In the genomic region with DNA sequence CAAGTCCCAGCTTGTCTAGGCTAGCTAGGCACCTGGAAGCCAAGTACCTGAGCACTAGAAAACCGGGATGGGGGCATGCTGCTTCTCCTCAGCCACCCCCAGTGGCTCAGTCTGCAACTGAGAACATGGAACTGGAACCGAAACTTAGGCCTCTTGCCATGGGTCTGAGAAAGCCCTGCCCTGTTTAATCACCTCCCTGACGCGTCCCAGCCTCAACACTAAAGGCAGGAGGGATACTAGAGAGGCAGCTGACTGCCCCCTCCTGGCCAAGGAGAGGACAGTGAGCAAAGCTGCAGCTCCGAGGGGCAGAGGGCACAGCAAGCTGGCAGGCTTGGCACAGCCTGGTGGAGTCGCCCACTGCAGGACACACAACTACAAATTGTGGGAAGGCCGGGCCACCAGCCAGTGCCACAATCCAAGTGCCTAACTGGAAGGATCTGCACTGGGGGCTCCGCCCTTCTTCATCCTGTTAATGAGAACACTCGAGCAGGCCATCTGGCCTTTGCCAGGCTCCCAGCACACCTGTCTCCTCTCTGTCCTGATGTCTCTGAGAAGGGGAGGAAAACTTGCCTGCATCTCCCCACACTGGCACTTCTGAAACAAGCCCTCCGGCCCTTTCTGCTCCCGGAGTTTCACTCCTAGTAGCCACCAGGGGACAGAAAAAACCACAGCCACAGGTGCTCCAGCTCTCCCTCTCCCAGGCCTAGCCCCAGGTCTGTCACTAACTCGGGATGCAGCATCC, we compare ENCODE assay signal across 9 cellular contexts. TPM values are rescaled to one million over a fixed set of nuclear protein-coding genes. Genes with fewer than 3 reads are reported as not detected.
DNase-seq lines count a peak whose midpoint lies in the region; ATAC-seq and TF ChIP-seq lines count a peak whose summit lies in the region.
"Had no signal": no experiment of that assay in that cellular context is flagged by ENCODE, and none has a peak within 500 bp of the region (broad histone marks: within the 10 kb centered on the region; RNA-seq: fewer than 3 reads in every experiment).

No MANE protein-coding gene starts in this region.

- TF ChIP-seq CTCF in glutamatergic neuron (IDR thresholded peaks at IDR 0.05; ENCODE audit: partially characterized antibody, unreplicated experiment) (peak; percentile 74), spleen (IDR thresholded peaks at IDR 0.05 in 8 of 11, conservative IDR thresholded peaks at IDR 0.05 in 3 of 11) (peak in 7 of 11 experiments; percentile 26 to 53 (median 44))

- no peak overlapping the region for H3K4me3 ChIP-seq in spleen

- no peak overlapping the region for H3K27ac ChIP-seq in spleen

- no peak for TF ChIP-seq POLR2A in spleen (IDR thresholded peaks at IDR 0.05)

- no peaks in the 10 kb centered on the region for H3K4me1 Mint-ChIP-seq in activated T-helper 2 cell treated with anti-CD3 and anti-CD28 coated beads, Interferon-gamma antibody, Interleukin-2, Interleukin-4, amounts not matched to agents 10 μg/mL and 5 μg/mL and 100 μg/mL, durations not matched to agents 14 hours and 24 hours and 36 hours (ENCODE audit: low read depth)
- H3K4me1 Mint-ChIP-seq in glutamatergic neuron (ENCODE audit: low read depth, unreplicated experiment), result peaks cover 36% of the 10 kb centered on the region
- H3K4me1 Mint-ChIP-seq: CD4-positive, CD25-positive, alpha-beta regulatory T cell had no signal

- H3K36me3 Mint-ChIP-seq in activated T-helper 2 cell treated with anti-CD3 and anti-CD28 coated beads, Interferon-gamma antibody, Interleukin-2, Interleukin-4, amounts not matched to agents 10 μg/mL and 5 μg/mL and 100 μg/mL, durations not matched to agents 14 hours and 24 hours and 36 hours (ENCODE audit: low read depth), result no peaks in the 10 kb centered on the region
- peaks cover 7% of the 10 kb centered on the region for H3K36me3 Mint-ChIP-seq in glutamatergic neuron (ENCODE audit: unreplicated experiment)
- H3K36me3 Mint-ChIP-seq: CD4-positive, CD25-positive, alpha-beta regulatory T cell had no signal

- no peaks in the 10 kb centered on the region for H3K9me3 Mint-ChIP-seq in activated T-helper 2 cell treated with anti-CD3 and anti-CD28 coated beads, Interferon-gamma antibody, Interleukin-2, Interleukin-4, amounts not matched to agents 10 μg/mL and 5 μg/mL and 100 μg/mL, durations not matched to agents 14 hours and 24 hours and 36 hours
- H3K9me3 Mint-ChIP-seq in glutamatergic neuron (ENCODE audit: unreplicated experiment), result peaks cover 12% of the 10 kb centered on the region
- H3K9me3 Mint-ChIP-seq: CD4-positive, CD25-positive, alpha-beta regulatory T cell had no signal

- DNase-seq in NCI-H1436 (lab: John Stamatoyannopoulos, UW), result peak; percentile 42
- no peak for DNase-seq in NCI-H1436 treated with DMSO at 0.1 percent for 48 hours (lab: John Stamatoyannopoulos, UW)
- DNase-seq in NCI-H524 treated with DMSO at 0.1 percent for 48 hours (lab: John Stamatoyannopoulos, UW), result peak; percentile 99
- peak; percentile 31 for DNase-seq in activated T-helper 2 cell treated with anti-CD3 and anti-CD28 coated beads, Interferon-gamma antibody, Interleukin-2, Interleukin-4, amounts not matched to agents 10 μg/mL and 5 μg/mL and 100 μg/mL, durations not matched to agents 14 hours and 24 hours and 36 hours (ENCODE audit: low spot score)
- DNase-seq in glutamatergic neuron, result peak; percentile 61
- DNase-seq in spleen, result no peak
- no peak for DNase-seq in dedifferentiated amniotic fluid mesenchymal stem cell (ENCODE audit: extremely low spot score)

- H3K4me3 Mint-ChIP-seq in activated T-helper 2 cell treated with anti-CD3 and anti-CD28 coated beads, Interferon-gamma antibody, Interleukin-2, Interleukin-4, amounts not matched to agents 10 μg/mL and 5 μg/mL and 100 μg/mL, durations not matched to agents 14 hours and 24 hours and 36 hours (ENCODE audit: low read depth), result no peak overlapping the region
- H3K4me3 Mint-ChIP-seq in glutamatergic neuron (ENCODE audit: unreplicated experiment), result peak overlapping the region; percentile 15

- intact Hi-C loops in activated T-helper 2 cell treated with anti-CD3 and anti-CD28 coated beads, Interferon-gamma antibody, Interleukin-2, Interleukin-4, amounts not matched to agents 10 μg/mL and 5 μg/mL and 100 μg/mL, durations not matched to agents 14 hours and 24 hours and 36 hours (cut with micrococcal nuclease), result loop anchor here (2.0 kb wide), 2 partner anchors 245 to 277 kb away; no protein-coding TSS in a partner anchor
- intact Hi-C loops in spleen (cut with DNase I; ENCODE audit: low total_unique reads), result no loop called here

- H3K4me1 ChIP-seq in spleen, result no peaks in the 10 kb centered on the region

- no peaks in the 10 kb centered on the region for H3K27me3 Mint-ChIP-seq in activated T-helper 2 cell treated with anti-CD3 and anti-CD28 coated beads, Interferon-gamma antibody, Interleukin-2, Interleukin-4, amounts not matched to agents 10 μg/mL and 5 μg/mL and 100 μg/mL, durations not matched to agents 14 hours and 24 hours and 36 hours (ENCODE audit: low read depth)
- H3K27me3 Mint-ChIP-seq in glutamatergic neuron (ENCODE audit: unreplicated experiment), result peaks cover 4% of the 10 kb centered on the region
- H3K27me3 Mint-ChIP-seq: CD4-positive, CD25-positive, alpha-beta regulatory T cell had no signal

- ATAC-seq in HG02852 (IDR thresholded peaks at IDR 0.05; ENCODE audit: unreplicated experiment), result peak; percentile 64

- 78 to 83% (median 80%) methylated on average over 9 to 12 of the region's 12 CpGs for WGBS in spleen, 5 donors

- H3K9me3 ChIP-seq in spleen, result peaks cover 0 to 12% (median 0%) of the 10 kb centered on the region in 8 donors

- H3K27ac Mint-ChIP-seq in activated T-helper 2 cell treated with anti-CD3 and anti-CD28 coated beads, Interferon-gamma antibody, Interleukin-2, Interleukin-4, amounts not matched to agents 10 μg/mL and 5 μg/mL and 100 μg/mL, durations not matched to agents 14 hours and 24 hours and 36 hours, result no peak overlapping the region
- H3K27ac Mint-ChIP-seq in glutamatergic neuron (ENCODE audit: unreplicated experiment), result peak overlapping the region; percentile 84
- H3K27ac Mint-ChIP-seq: CD4-positive, CD25-positive, alpha-beta regulatory T cell had no signal

- no peaks in the 10 kb centered on the region for H3K36me3 ChIP-seq in spleen

- no peaks in the 10 kb centered on the region for H3K27me3 ChIP-seq in spleen (replicated peaks in 1 of 7)

RNA-seq across cellular contexts. Expression of gene BDH1, which starts 53.7 kb away (rescaled TPM):
- 140 and 146 TPM in 2 replicates for total RNA-seq in activated T-helper 2 cell treated with anti-CD3 and anti-CD28 coated beads, Interferon-gamma antibody, Interleukin-2, Interleukin-4, amounts not matched to agents 10 μg/mL and 5 μg/mL and 100 μg/mL, durations not matched to agents 14 hours and 24 hours and 36 hours
- total RNA-seq in glutamatergic neuron (ENCODE audit: unreplicated experiment) (19.4 TPM), spleen (10 to 100 TPM; 11.5 to 24.6 (median 17.8) TPM)
- 10 to 100 TPM; 14.3 to 17.7 (median 17.3) TPM for polyA plus RNA-seq in spleen

Comparison
In these comparisons a context has a peak if more than half of its experiments do, and no peak if none do; other contexts are left out.
1. DNase-seq: peak in NCI-H1436 (single experiment), NCI-H524 treated with DMSO at 0.1 percent for 48 hours (single experiment), activated T-helper 2 cell treated with anti-CD3 and anti-CD28 coated beads, Interferon-gamma antibody, Interleukin-2, Interleukin-4, amounts not matched to agents 10 μg/mL and 5 μg/mL and 100 μg/mL, durations not matched to agents 14 hours and 24 hours and 36 hours (single experiment) and glutamatergic neuron (single experiment); none in NCI-H1436 treated with DMSO at 0.1 percent for 48 hours (single experiment), spleen (single experiment) and dedifferentiated amniotic fluid mesenchymal stem cell (single experiment).